ENCODE assay signal across 8 cellular contexts in genomic region chr20:44190197-44190852, GRCh38. TPM values are rescaled to one million over a fixed set of nuclear protein-coding genes. Genes with fewer than 3 reads are reported as not detected.
DNase-seq lines count a peak whose midpoint lies in the region; TF ChIP-seq lines count a peak whose summit lies in the region.
"Not testable (repeated sequence)": the region's sequence is repeated elsewhere in the genome, so short reads cannot be mapped to it uniquely, and the experiment has no call there.
"Had no signal": no experiment of that assay in that cellular context is flagged by ENCODE, and none has a peak within 500 bp of the region (broad histone marks: within the 10 kb centered on the region; RNA-seq: fewer than 3 reads in every experiment).

No MANE protein-coding gene starts in this region.

- DNase-seq in G401 (ENCODE audit: low spot score): peak; percentile 75
- DNase-seq in LoVo (ENCODE audit: low spot score): peak; percentile 71
- DNase-seq in NOMO-1 treated with DMSO at 0.1 percent for 48 hours (lab: John Stamatoyannopoulos, UW; ENCODE audit: unreplicated experiment): peak; percentile 46
- DNase-seq in activated CD4-positive, alpha-beta T cell treated with anti-CD3 and anti-CD28 coated beads for 24 hours (ENCODE audit: low read depth in 2 of 2): peak; percentile 22 to 35
- peak; percentile 46 for DNase-seq in brain pericyte (ENCODE audit: low read depth, low spot score)
- DNase-seq in right atrium auricular region (ENCODE audit: low spot score): peak; percentile 58
- peak in 1 of 5 donors; percentile 52 for DNase-seq in ovary

- not testable (repeated sequence) for H3K27me3 ChIP-seq in right atrium auricular region, ovary

- not testable (repeated sequence) for H3K9me3 ChIP-seq in right atrium auricular region, ovary

- not testable (repeated sequence) for H3K4me3 ChIP-seq in right atrium auricular region, ovary

- TF ChIP-seq POLR2A in ovary (IDR thresholded peaks at IDR 0.05): not testable (repeated sequence)

- H3K27ac ChIP-seq in right atrium auricular region, ovary: not testable (repeated sequence)

- H3K36me3 ChIP-seq in right atrium auricular region, ovary: not testable (repeated sequence)

- not testable (repeated sequence) for TF ChIP-seq EP300 in ovary (IDR thresholded peaks at IDR 0.05)

- intact Hi-C loops in ovary (cut with DNase I): loop anchor here in 1 of 4 donors (10.0 kb wide), 1 partner anchor 736 kb away; the partner anchor contains the start of gene SRSF6

- peaks cover 0 to 49% of the 10 kb centered on the region in 2 donors for H3K4me1 ChIP-seq in right atrium auricular region
- H3K4me1 ChIP-seq in ovary (ENCODE audit: insufficient read depth): not testable (repeated sequence)

- 22 to 27% (median 23%) methylated on average over 15 of the region's 15 CpGs for WGBS in ovary, 3 donors

- TF ChIP-seq CTCF in right atrium auricular region (IDR thresholded peaks at IDR 0.05) (peak; percentile 66 to 88), ovary (IDR thresholded peaks at IDR 0.05) (peak in 2 of 3 donors; percentile 49 to 58)

- in situ Hi-C loops in G401 (cut with HindIII; ENCODE audit: low sequenced_read_pairs): loop anchor here (10.0 kb wide), 1 partner anchor 204 kb away; no protein-coding TSS in a partner anchor

RNA-seq across cellular contexts. Expression of gene JPH2, which starts 3.3 kb away (rescaled TPM):
- total RNA-seq in G401 (2014; rRNA removed; shearing (Covaris generic)): 0.24 and 1.8 TPM in 2 replicates
- total RNA-seq in right atrium auricular region (100 to 1,000 TPM; 131 to 168 TPM), ovary (10 to 100 TPM in 1 of 7 donors, 1 to 10 TPM in 5, under 1 TPM in 1; 0.48 to 27.4 (median 3.0) TPM)
- polyA plus RNA-seq in ovary: 1 to 10 TPM; 2.9 to 7.5 TPM

RNA-seq across cellular contexts. Expression of gene OSER1, which starts 20.2 kb away (rescaled TPM):
- total RNA-seq in G401 (2014; rRNA removed; shearing (Covaris generic)): 39.2 and 39.8 TPM in 2 replicates
- 10 to 100 TPM; 30.8 to 31.1 TPM for total RNA-seq in right atrium auricular region
- total RNA-seq in ovary: 10 to 100 TPM; 27.7 to 40.1 (median 37.2) TPM
- polyA plus RNA-seq in ovary: 10 to 100 TPM; 39.6 to 55.3 TPM

RNA-seq across cellular contexts. Expression of gene GDAP1L1, which starts 56.8 kb away (rescaled TPM):
- not detected in 2 replicates for total RNA-seq in G401 (2014; rRNA removed; shearing (Covaris generic))
- 1 to 10 TPM in 1 of 2 donors, not detected in 1; 1.2 TPM for total RNA-seq in right atrium auricular region
- total RNA-seq in ovary: 1 to 10 TPM; 1.3 to 3.3 (median 1.7) TPM
- polyA plus RNA-seq in ovary: 1 to 10 TPM in 1 of 2 donors, under 1 TPM in 1; 0.72 to 1.6 TPM
- total RNA-seq: omental fat pad had no signal

Comparison
In these comparisons a context has a peak if more than half of its experiments do, and no peak if none do; other contexts are left out.
1. RNA of gene JPH2, which starts 3.3 kb away (total RNA-seq): 131 to 168 TPM in right atrium auricular region; 0.48 to 27.4 TPM in ovary and 0.24 to 1.8 TPM in G401; every median in the first group is over 4 times any median in the second.